ENCODE assay signal across 8 cellular contexts in the genomic region with DNA sequence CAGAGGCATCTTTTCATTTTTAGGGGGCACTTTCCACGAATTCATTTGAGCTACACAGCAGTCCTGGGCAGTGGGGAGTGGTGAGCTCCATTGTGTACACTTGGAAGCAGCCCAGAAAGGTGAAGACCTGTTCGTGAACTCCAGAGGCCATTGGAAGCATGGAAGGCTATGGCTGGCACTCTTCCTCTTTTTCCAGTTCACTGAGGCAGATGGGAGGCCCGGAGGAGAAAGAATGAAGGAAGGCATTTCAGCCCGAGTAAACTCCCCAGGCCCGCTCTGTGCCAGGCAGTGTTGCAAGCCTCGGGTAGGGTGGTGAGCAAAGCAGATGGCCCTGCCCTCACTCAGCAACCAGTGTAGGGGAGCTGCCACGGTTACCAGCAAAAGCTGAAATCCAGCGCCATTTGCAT. TPM values are rescaled to one million over a fixed set of nuclear protein-coding genes. Genes with fewer than 3 reads are reported as not detected.
DNase-seq lines count a peak whose midpoint lies in the region; ATAC-seq and TF ChIP-seq lines count a peak whose summit lies in the region.

No MANE protein-coding gene starts in this region.

- H3K27ac ChIP-seq in CD4-positive, CD25-positive, alpha-beta regulatory T cell (ENCODE audit: insufficient read depth, low read length, poor library complexity, severe bottlenecking): no peak overlapping the region
- H3K27ac ChIP-seq in ovary: no peak overlapping the region

- peaks cover 11% of the 10 kb centered on the region for H3K27me3 ChIP-seq in CD4-positive, CD25-positive, alpha-beta regulatory T cell (ENCODE audit: control insufficient read depth, insufficient read depth, low read length)
- H3K27me3 ChIP-seq in ovary: no peaks in the 10 kb centered on the region

- no peak overlapping the region for H3K4me3 ChIP-seq in CD4-positive, CD25-positive, alpha-beta regulatory T cell (ENCODE audit: low read depth, low read length)
- H3K4me3 ChIP-seq in WI38 (ENCODE audit: low read depth, low read length) (peak overlapping the region; percentile 85), ovary (peak overlapping the region; percentile 72)

- peak overlapping the region; percentile 38 to 89 (median 72) for H3K4me3 Mint-ChIP-seq in CD4-positive, CD25-positive, alpha-beta regulatory T cell
- H3K4me3 Mint-ChIP-seq in glutamatergic neuron (ENCODE audit: unreplicated experiment): peak overlapping the region; percentile 93

- H3K4me1 Mint-ChIP-seq in CD4-positive, CD25-positive, alpha-beta regulatory T cell: peaks cover 0 to 28% (median 6%) of the 10 kb centered on the region in 4 donors
- peaks cover 33% of the 10 kb centered on the region for H3K4me1 Mint-ChIP-seq in glutamatergic neuron (ENCODE audit: low read depth, unreplicated experiment)

- no peaks in the 10 kb centered on the region for H3K9me3 Mint-ChIP-seq in CD4-positive, CD25-positive, alpha-beta regulatory T cell
- H3K9me3 Mint-ChIP-seq in glutamatergic neuron (ENCODE audit: unreplicated experiment): peaks cover 16% of the 10 kb centered on the region

- no peaks in the 10 kb centered on the region for H3K9me3 ChIP-seq in CD4-positive, CD25-positive, alpha-beta regulatory T cell (ENCODE audit: control insufficient read depth in 2 of 2, low read length in 2 of 2)
- no peaks in the 10 kb centered on the region for H3K9me3 ChIP-seq in ovary

- H3K27me3 Mint-ChIP-seq in CD4-positive, CD25-positive, alpha-beta regulatory T cell: peaks cover 44% of the 10 kb centered on the region
- H3K27me3 Mint-ChIP-seq in glutamatergic neuron (ENCODE audit: unreplicated experiment): peaks cover 12% of the 10 kb centered on the region

- TF ChIP-seq EP300 in ovary (IDR thresholded peaks at IDR 0.05): no peak

- no peak for DNase-seq in CD4-positive, CD25-positive, alpha-beta regulatory T cell
- DNase-seq in HPDE6-E6E7 (ENCODE audit: extremely low spot score) (peak; percentile 43), glutamatergic neuron (peak; percentile 23), ovary (peak in 3 of 5 donors; percentile 22 to 44 (median 41)), hepatic stellate cell (ENCODE audit: low spot score) (no peak), epidermal melanocyte (ENCODE audit: insufficient read length, low spot score) (no peak)

- H3K36me3 ChIP-seq in CD4-positive, CD25-positive, alpha-beta regulatory T cell (ENCODE audit: control insufficient read depth, insufficient read depth, low read length): no peaks in the 10 kb centered on the region
- H3K36me3 ChIP-seq in ovary: no peaks in the 10 kb centered on the region

- no peak for ATAC-seq in CD4-positive, CD25-positive, alpha-beta regulatory T cell (ENCODE audit: low read depth in 2 of 2)
- no peak for ATAC-seq in GM18867 (IDR thresholded peaks at IDR 0.05; ENCODE audit: unreplicated experiment)

- H3K36me3 Mint-ChIP-seq in CD4-positive, CD25-positive, alpha-beta regulatory T cell: no peaks in the 10 kb centered on the region
- H3K36me3 Mint-ChIP-seq in glutamatergic neuron (ENCODE audit: unreplicated experiment): peaks cover 5% of the 10 kb centered on the region

- no peak overlapping the region for H3K27ac Mint-ChIP-seq in CD4-positive, CD25-positive, alpha-beta regulatory T cell
- H3K27ac Mint-ChIP-seq in glutamatergic neuron (ENCODE audit: unreplicated experiment): peak overlapping the region; percentile 92

- WGBS in ovary, 3 donors: 31 to 37% (median 36%) methylated on average over 8 of the region's 8 CpGs

- TF ChIP-seq POLR2A in ovary (IDR thresholded peaks at IDR 0.05): no peak

- TF ChIP-seq CTCF in WI38 (IDR thresholded peaks at IDR 0.05; ENCODE audit: low read depth, low read length) (no peak), glutamatergic neuron (IDR thresholded peaks at IDR 0.05; ENCODE audit: partially characterized antibody, unreplicated experiment) (no peak), ovary (IDR thresholded peaks at IDR 0.05) (no peak)

- intact Hi-C loops in ovary (cut with DNase I): no loop called here

- peaks cover 11% of the 10 kb centered on the region for H3K4me1 ChIP-seq in CD4-positive, CD25-positive, alpha-beta regulatory T cell (ENCODE audit: control insufficient read depth, insufficient read depth, low read length, poor library complexity, severe bottlenecking)
- H3K4me1 ChIP-seq in ovary (ENCODE audit: insufficient read depth): peaks cover 11% of the 10 kb centered on the region

RNA-seq across cellular contexts. Expression of a gene that starts 0.7 kb away (rescaled TPM):
- 2.0 TPM for total RNA-seq in CD4-positive, CD25-positive, alpha-beta regulatory T cell
- 1 to 10 TPM in 3 of 4 donors, under 1 TPM in 1; 0.85 to 3.2 (median 2.5) TPM for polyA plus RNA-seq in CD4-positive, CD25-positive, alpha-beta regulatory T cell
- total RNA-seq in glutamatergic neuron (ENCODE audit: unreplicated experiment): 284 TPM
- 100 to 1,000 TPM in 2 of 7 donors, 10 to 100 TPM in 5; 10.5 to 220 (median 74.6) TPM for total RNA-seq in ovary
- polyA plus RNA-seq in ovary: 1,000 to 10,000 TPM in 1 of 2 donors, 10 to 100 TPM in 1; 24.9 to 1,394 TPM

Comparison
In these comparisons a context has a peak if more than half of its experiments do, and no peak if none do; other contexts are left out.
1. DNase-seq: peak in HPDE6-E6E7 (single experiment), glutamatergic neuron (single experiment) and ovary (3 of 5); none in CD4-positive, CD25-positive, alpha-beta regulatory T cell (0 of 3), hepatic stellate cell (single experiment) and epidermal melanocyte (single experiment).